14 cellular contexts compared by ENCODE assay signal in the genomic region with DNA sequence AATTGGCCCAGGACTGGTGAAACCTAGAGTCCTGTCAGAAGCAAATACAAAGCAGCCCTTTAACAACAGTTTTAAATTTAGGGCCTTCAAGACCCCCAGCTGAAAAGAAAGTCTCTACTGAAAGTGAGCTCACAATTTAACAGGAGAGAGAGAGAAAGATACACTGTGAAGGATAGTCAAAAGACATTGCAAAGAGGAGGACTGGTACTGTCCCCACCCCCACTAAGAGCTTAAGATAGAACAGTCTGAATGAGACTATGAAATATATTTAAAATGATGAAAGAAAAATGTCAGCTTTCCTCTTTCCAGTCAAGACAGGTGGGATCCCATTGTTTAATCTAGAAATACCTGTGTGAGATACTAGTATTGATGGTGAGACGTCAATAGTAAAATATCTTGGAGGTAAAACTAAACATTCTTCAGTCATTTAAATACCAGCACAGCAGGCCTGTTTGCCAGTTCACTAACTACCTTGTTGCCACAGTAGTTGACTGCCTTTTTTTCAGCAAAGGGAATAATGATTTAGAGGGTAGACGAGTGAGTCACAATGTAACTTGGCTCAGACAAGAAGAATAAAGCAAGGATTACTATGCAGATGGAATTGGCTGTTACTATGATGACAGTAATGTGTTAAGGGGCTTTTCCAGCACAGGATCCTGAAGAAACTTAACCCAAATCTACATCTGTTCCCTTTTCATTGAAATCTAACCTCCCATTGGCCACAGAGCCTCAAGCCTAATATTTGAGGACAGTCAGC. TPM values are rescaled to one million over a fixed set of nuclear protein-coding genes. Genes with fewer than 3 reads are reported as not detected.
A peak's percentile ranks its signal among the peaks of the same experiment; 100 is the strongest.
DNase-seq lines count a peak whose midpoint lies in the region; FAIRE-seq and TF ChIP-seq lines count a peak whose summit lies in the region.
"Had no signal": no experiment of that assay in that cellular context is flagged by ENCODE, and none has a peak within 500 bp of the region (broad histone marks: within the 10 kb centered on the region; RNA-seq: fewer than 3 reads in every experiment).

No MANE protein-coding gene starts in this region.

- H3K9ac ChIP-seq in adipocyte (ENCODE audit: low read length) = no peak overlapping the region

- no peaks in the 10 kb centered on the region for H3K9me3 ChIP-seq in adipocyte (ENCODE audit: control insufficient read depth, low read length)
- H3K9me3 ChIP-seq: psoas muscle had no signal

- TF ChIP-seq CTCF in fibroblast of the aortic adventitia (IDR thresholded peaks at IDR 0.05; ENCODE audit: insufficient read depth, low read length) = no peak

- H3K4me1 ChIP-seq in adipocyte (ENCODE audit: control insufficient read depth, insufficient read depth, low read length) = peaks cover 8% of the 10 kb centered on the region
- H3K4me1 ChIP-seq: psoas muscle had no signal

- H3K36me3 ChIP-seq in H7 (replicated peaks; ENCODE audit: control insufficient read depth, insufficient read depth, low read length) (no peaks in the 10 kb centered on the region; the same call in none of the 2 replicates), adipocyte (ENCODE audit: control insufficient read depth, insufficient read depth, low read length, severe bottlenecking) (peaks cover 58% of the 10 kb centered on the region)

- H3K27me3 ChIP-seq in H7 (ENCODE audit: control insufficient read depth, insufficient read depth, low read length) (no peaks in the 10 kb centered on the region), adipocyte (replicated peaks; ENCODE audit: control insufficient read depth, insufficient read depth, low read length) (no peaks in the 10 kb centered on the region)

- DNase-seq in H7 (peak; percentile 44), adipocyte (ENCODE audit: low read depth) (peak; percentile 59), fibroblast of the aortic adventitia (ENCODE audit: low read depth) (peak; percentile 43), skeletal muscle cell (ENCODE audit: low read depth) (peak; percentile 28), GM19239 (ENCODE audit: insufficient read length, low spot score) (no peak), NCI-H510A treated with DMSO at 0.1 percent for 48 hours (lab: John Stamatoyannopoulos, UW) (no peak)
- no peak for DNase-seq in stimulated activated naive CD4-positive, alpha-beta T cell treated with Interleukin-2 at 50 U/mL for 16 hours (lab: John Stamatoyannopoulos, UW)
- no peak for DNase-seq in stimulated activated CD4-positive, alpha-beta T cell treated with anti-CD3 and anti-CD28 coated beads, Interleukin-12 subunit alpha, Interleukin-12 subunit beta, amount 100 ng/mL, for 4 hours
- DNase-seq: activated CD4-positive, alpha-beta T cell treated with anti-CD3 and anti-CD28 coated beads for 48 hours; DMS153; NCI-H1105 treated with DMSO at 0.1 percent for 48 hours; NCI-H82; psoas muscle; substantia nigra had no signal

- H3K4me3 ChIP-seq in H7 (ENCODE audit: insufficient read depth, low read depth, low read length) (no peak overlapping the region), adipocyte (ENCODE audit: low read length) (no peak overlapping the region), fibroblast of the aortic adventitia (ENCODE audit: low read depth, low read length) (no peak overlapping the region), skeletal muscle cell (ENCODE audit: low read depth, low read length) (no peak overlapping the region)
- H3K4me3 ChIP-seq: psoas muscle had no signal

- FAIRE-seq in GM19239 (lab: Jason Lieb, UNC) = no peak

RNA-seq across cellular contexts. Expression of gene RASL10B, which starts 47.2 kb away (rescaled TPM):
- total RNA-seq in H7 (2014; rRNA removed; shearing (Covaris generic)) = 13.8 and 16.9 TPM in 2 replicates
- 1.5 and 3.8 TPM in 2 replicates for total RNA-seq in fibroblast of the aortic adventitia (ENCODE audit: low replicate concordance)

Comparison
In these comparisons a context has a peak if more than half of its experiments do, and no peak if none do; other contexts are left out.
1. DNase-seq: peak in H7 (single experiment), adipocyte (single experiment), fibroblast of the aortic adventitia (single experiment) and skeletal muscle cell (single experiment); none in GM19239 (single experiment), stimulated activated naive CD4-positive, alpha-beta T cell treated with Interleukin-2 at 50 U/mL for 16 hours (single experiment), NCI-H510A treated with DMSO at 0.1 percent for 48 hours (single experiment) and stimulated activated CD4-positive, alpha-beta T cell treated with anti-CD3 and anti-CD28 coated beads, Interleukin-12 subunit alpha, Interleukin-12 subunit beta, amount 100 ng/mL, for 4 hours (single experiment).